Comparison of ENCODE assay signal across 1 cellular context in genomic region chr19:21328885-21329605, GRCh38.
TF ChIP-seq lines count a peak whose summit lies in the region.

Gene ZNF708, minus strand, starts transcription at chr19:21329410. Its CDS starts 198 bp downstream, at chr19:21329212.

TF ChIP-seq in HepG2, 621 proteins besides CTCF, POLR2A, EP300 and RAD21 (continued from another document and continues in another):
- TF ChIP-seq UBTF (CRISPR knock-in tag; IDR thresholded peaks at IDR 0.05): peak; percentile 80
- TF ChIP-seq SPEN (CRISPR knock-in tag; IDR thresholded peaks at IDR 0.05; ENCODE audit: low read depth): peak; percentile 44; the same call in 1 of the 2 replicates
- TF ChIP-seq HNF4A (CRISPR knock-in tag; IDR thresholded peaks at IDR 0.05): peak; percentile 45; the same call in 1 of the 2 replicates
- no peak for TF ChIP-seq ZNF550 (CRISPR knock-in tag; IDR thresholded peaks at IDR 0.05; ENCODE audit: borderline replicate concordance)
- TF ChIP-seq SATB2 (CRISPR knock-in tag; IDR thresholded peaks at IDR 0.05): 0 out of 2 replicates have a peak, but pooled peaks have one; percentile 81
- TF ChIP-seq ZNF839 (CRISPR knock-in tag; IDR thresholded peaks at IDR 0.05; ENCODE audit: borderline replicate concordance): peak; percentile 70; the same call in 1 of the 2 replicates
- TF ChIP-seq ZFYVE20 (CRISPR knock-in tag; IDR thresholded peaks at IDR 0.05; ENCODE audit: borderline replicate concordance, low read depth): no peak
- peak; percentile 75 for TF ChIP-seq YY1 (IDR thresholded peaks at IDR 0.05; ENCODE audit: insufficient read depth, insufficient replicate concordance, low read depth, low read length)
- 0 out of 2 replicates have a peak, but pooled peaks have one; percentile 49 for TF ChIP-seq ZNF816 (CRISPR knock-in tag; IDR thresholded peaks at IDR 0.05; ENCODE audit: borderline replicate concordance)
- TF ChIP-seq PHF8 (CRISPR knock-in tag; IDR thresholded peaks at IDR 0.05): peak; percentile 85
- no peak for TF ChIP-seq TFE3 (CRISPR knock-in tag; IDR thresholded peaks at IDR 0.05)
- no peak for TF ChIP-seq ZBTB1 (CRISPR knock-in tag; IDR thresholded peaks at IDR 0.05; ENCODE audit: borderline replicate concordance)
- peak; percentile 95 for TF ChIP-seq POLR2G (IDR thresholded peaks at IDR 0.05; ENCODE audit: low read depth, low read length)
- no peak for TF ChIP-seq FOXK2 (IDR thresholded peaks at IDR 0.05)
- TF ChIP-seq ZNF605 (CRISPR knock-in tag; IDR thresholded peaks at IDR 0.05): peak; percentile 53
- TF ChIP-seq MXD3 (CRISPR knock-in tag; IDR thresholded peaks at IDR 0.05): peak; percentile 59; the same call in 1 of the 2 replicates
- peak; percentile 75 for TF ChIP-seq GABPB1 (CRISPR knock-in tag; IDR thresholded peaks at IDR 0.05)
- TF ChIP-seq HES4 (CRISPR knock-in tag; IDR thresholded peaks at IDR 0.05; ENCODE audit: borderline replicate concordance): no peak
- TF ChIP-seq NFAT5 (CRISPR knock-in tag; IDR thresholded peaks at IDR 0.05): no peak
- no peak for TF ChIP-seq TP53 (CRISPR knock-in tag; conservative IDR thresholded peaks at IDR 0.05)
- no peak for TF ChIP-seq PAXIP1 (CRISPR knock-in tag; conservative IDR thresholded peaks at IDR 0.05)
- no peak for TF ChIP-seq ZIK1 (CRISPR knock-in tag; IDR thresholded peaks at IDR 0.05; ENCODE audit: borderline replicate concordance, low read depth)
- TF ChIP-seq ZNF83 (CRISPR knock-in tag; IDR thresholded peaks at IDR 0.05; ENCODE audit: borderline replicate concordance): 0 out of 2 replicates have a peak, but pooled peaks have one; percentile 28
- peak; percentile 28; the same call in 1 of the 2 replicates for TF ChIP-seq TFDP2 (CRISPR knock-in tag; IDR thresholded peaks at IDR 0.05)
- peak; percentile 31 for TF ChIP-seq SRSF1 (optimal IDR thresholded peaks at IDR 0.05; ENCODE audit: low read depth, low read length)
- peak; percentile 25; the same call in 1 of the 2 replicates for TF ChIP-seq GMEB1 (CRISPR knock-in tag; IDR thresholded peaks at IDR 0.05; ENCODE audit: borderline replicate concordance)
- peak; percentile 55 for TF ChIP-seq SP2 (CRISPR knock-in tag; IDR thresholded peaks at IDR 0.05)
- TF ChIP-seq ZBTB14 (CRISPR knock-in tag; IDR thresholded peaks at IDR 0.05): no peak
- TF ChIP-seq ZFX (CRISPR knock-in tag; IDR thresholded peaks at IDR 0.05; ENCODE audit: low read depth): peak; percentile 92
- TF ChIP-seq MYC (CRISPR knock-in tag; IDR thresholded peaks at IDR 0.05; ENCODE audit: borderline replicate concordance): peak; percentile 53; the same call in 1 of the 2 replicates
- peak; percentile 72; the same call in 1 of the 2 replicates for TF ChIP-seq NR0B2 (CRISPR knock-in tag; IDR thresholded peaks at IDR 0.05)
- TF ChIP-seq DNMT3B (CRISPR knock-in tag; conservative IDR thresholded peaks at IDR 0.05): 0 out of 2 replicates have a peak, but pooled peaks have one; percentile 32
- no peak for TF ChIP-seq GATAD2A (CRISPR knock-in tag; IDR thresholded peaks at IDR 0.05)
- TF ChIP-seq CHD2 (IDR thresholded peaks at IDR 0.05; ENCODE audit: low read depth, low read length): no peak
- TF ChIP-seq DR1 (CRISPR knock-in tag; IDR thresholded peaks at IDR 0.05): 0 out of 2 replicates have a peak, but pooled peaks have one; percentile 38
- TF ChIP-seq ASH2L (IDR thresholded peaks at IDR 0.05; ENCODE audit: insufficient read length, low read depth, low read length): peak; percentile 80
- peak; percentile 40; the same call in 1 of the 2 replicates for TF ChIP-seq ZSCAN21 (CRISPR knock-in tag; IDR thresholded peaks at IDR 0.05; ENCODE audit: borderline replicate concordance)
- no peak for TF ChIP-seq ZNF256 (CRISPR knock-in tag; conservative IDR thresholded peaks at IDR 0.05)
- TF ChIP-seq FOXM1 (CRISPR knock-in tag; IDR thresholded peaks at IDR 0.05): no peak
